In genomic region chr17:1703063-1703462, GRCh38 we compare ENCODE assay signal across 18 cellular contexts. TPM values are rescaled to one million over a fixed set of nuclear protein-coding genes. Genes with fewer than 3 reads are reported as not detected.
DNase-seq lines count a peak whose midpoint lies in the region; ATAC-seq, FAIRE-seq and TF ChIP-seq lines count a peak whose summit lies in the region.
"Had no signal": no experiment of that assay in that cellular context is flagged by ENCODE, and none has a peak within 500 bp of the region (broad histone marks: within the 10 kb centered on the region; RNA-seq: fewer than 3 reads in every experiment).

No MANE protein-coding gene starts in this region.

- CTCF ChIA-PET in HEK293 (lab: Yijun Ruan, JAX): no interaction called here
- CTCF ChIA-PET in H1 (lab: Charles Lee; ENCODE audit: partially characterized antibody): interaction anchor here (0.5 to 1.2 kb wide), 2 partner anchors 180 to 270 kb away, joined by 3 read pairs; no protein-coding TSS in a partner anchor

- H3K18ac ChIP-seq in H1 (ENCODE audit: extremely low read depth, low read length): no peak overlapping the region

- no peaks in the 10 kb centered on the region for H3K9me3 Mint-ChIP-seq in endodermal cell
- H3K9me3 Mint-ChIP-seq: CD8-positive, alpha-beta memory T cell had no signal

- no peak overlapping the region for H2BK120ac ChIP-seq in H1 (replicated peaks; ENCODE audit: low read depth, low read length)

- peaks cover 7% of the 10 kb centered on the region for H3K27me3 Mint-ChIP-seq in endodermal cell (ENCODE audit: insufficient read depth)

- H3K4me3 Mint-ChIP-seq in endodermal cell: no peak overlapping the region
- H3K4me3 Mint-ChIP-seq: CD8-positive, alpha-beta memory T cell had no signal

- no peaks in the 10 kb centered on the region for H3K79me2 ChIP-seq in H1 (ENCODE audit: control insufficient read depth in 1 of 2, insufficient read depth in 2 of 2, low read length in 2 of 2)

- no peaks in the 10 kb centered on the region for H4K20me1 ChIP-seq in H1 (replicated peaks in 1 of 2; ENCODE audit: control insufficient read depth in 1 of 2, insufficient read depth in 2 of 2, low read length in 2 of 2)

- no peak overlapping the region for H3K23ac ChIP-seq in H1 (ENCODE audit: insufficient read length)

- no peak for TF ChIP-seq EP300 in H1 (IDR thresholded peaks at IDR 0.05; ENCODE audit: borderline replicate concordance in 1 of 2, low read depth in 2 of 2, low read length in 2 of 2)

- H2BK12ac ChIP-seq in H1 (ENCODE audit: low read depth, low read length): no peak overlapping the region

- H3K27ac ChIP-seq in HEK293 (ENCODE audit: extremely low read depth, low read depth, low read length) (no peak overlapping the region), RWPE2 (ENCODE audit: poor library complexity, severe bottlenecking) (no peak overlapping the region), H1 (ENCODE audit: low read depth, low read length) (no peak overlapping the region), upper lobe of right lung (no peak overlapping the region), endodermal cell (ENCODE audit: low read depth, low read length) (no peak overlapping the region)

- no peak overlapping the region for H2BK5ac ChIP-seq in H1 (ENCODE audit: low read depth, low read length)

- H3K4me3 ChIP-seq in HEK293 (ENCODE audit: low read depth, low read length) (no peak overlapping the region), RWPE2 (ENCODE audit: severe bottlenecking) (no peak overlapping the region), H1 (ENCODE audit: extremely low read depth in 1 of 4, insufficient read depth in 2 of 4, low read depth in 3 of 4, low read length in 4 of 4) (no peak overlapping the region), upper lobe of right lung (no peak overlapping the region), endodermal cell (ENCODE audit: low read length) (no peak overlapping the region)
- H3K4me3 ChIP-seq: HAP-1, K562 had no signal

- H3K4ac ChIP-seq in H1 (replicated peaks; ENCODE audit: insufficient read length, low read depth, low read length): no peak overlapping the region

- H3K36me3 Mint-ChIP-seq in endodermal cell (ENCODE audit: low read depth): no peaks in the 10 kb centered on the region

- POLR2A ChIA-PET in HEK293 (lab: Yijun Ruan, JAX): no interaction called here
- POLR2A ChIA-PET in H1 (lab: Charles Lee; ENCODE audit: partially characterized antibody): interaction anchor here (0.6 to 1.0 kb wide), 3 partner anchors 12 to 288 kb away, joined by 3 read pairs; no protein-coding TSS in a partner anchor

- no peak overlapping the region for H4K8ac ChIP-seq in H1 (ENCODE audit: extremely low read depth, insufficient read depth, low read length)

- TF ChIP-seq RAD21 in H1 (IDR thresholded peaks at IDR 0.05 in 1 of 2, conservative IDR thresholded peaks at IDR 0.05 in 1 of 2; ENCODE audit: low read depth in 2 of 2, low read length in 2 of 2): no peak

- H3K27ac Mint-ChIP-seq in endodermal cell: no peak overlapping the region

- FAIRE-seq in H1 (lab: Jason Lieb, UNC): no peak
- FAIRE-seq: K562 had no signal

- no peaks in the 10 kb centered on the region for H3K27me3 ChIP-seq in RWPE2 (ENCODE audit: insufficient read depth, poor library complexity, severe bottlenecking)
- H3K27me3 ChIP-seq in H1 (replicated peaks in 1 of 4; ENCODE audit: control insufficient read depth in 3 of 4, extremely low read depth in 1 of 4, insufficient read depth in 3 of 4, low read length in 3 of 4): no peaks in the 10 kb centered on the region
- H3K27me3 ChIP-seq in upper lobe of right lung: no peaks in the 10 kb centered on the region
- no peaks in the 10 kb centered on the region for H3K27me3 ChIP-seq in endodermal cell (ENCODE audit: control insufficient read depth, insufficient read depth, low read length, poor library complexity, severe bottlenecking)

- H2BK20ac ChIP-seq in H1 (ENCODE audit: low read length): 0 out of 2 replicates have a peak overlapping the region, but pooled peaks have one; percentile 61

- H4K5ac ChIP-seq in H1 (ENCODE audit: insufficient read length, low read depth, low read length): no peak overlapping the region

- no peak overlapping the region for H3K4me2 ChIP-seq in H1 (ENCODE audit: insufficient read depth in 1 of 2, low read depth in 2 of 2, low read length in 2 of 2)

- TF ChIP-seq POLR2A in H1 (IDR thresholded peaks at IDR 0.05; ENCODE audit: control extremely low read depth in 1 of 2, low read depth in 2 of 2, low read length in 2 of 2): no peak

- H3K14ac ChIP-seq in H1 (ENCODE audit: insufficient read length): no peak overlapping the region

- H3K9me3 ChIP-seq in HEK293 (ENCODE audit: control insufficient read depth, insufficient read depth, low read depth, low read length) (no peaks in the 10 kb centered on the region), RWPE2 (ENCODE audit: severe bottlenecking) (no peaks in the 10 kb centered on the region), H1 (ENCODE audit: insufficient read depth in 2 of 2, low read depth in 1 of 2, low read length in 1 of 2) (no peaks in the 10 kb centered on the region), upper lobe of right lung (no peaks in the 10 kb centered on the region), endodermal cell (ENCODE audit: control insufficient read depth, low read length) (no peaks in the 10 kb centered on the region)
- H3K9me3 ChIP-seq: HAP-1 had no signal

- H3K4me1 Mint-ChIP-seq in endodermal cell: no peaks in the 10 kb centered on the region

- H3K4me1 ChIP-seq in HEK293 (ENCODE audit: control insufficient read depth, insufficient read depth, low read length): no peaks in the 10 kb centered on the region
- H3K4me1 ChIP-seq in RWPE2 (ENCODE audit: insufficient read depth, poor library complexity, severe bottlenecking): no peaks in the 10 kb centered on the region
- no peaks in the 10 kb centered on the region for H3K4me1 ChIP-seq in H1 (replicated peaks in 1 of 4; ENCODE audit: control insufficient read depth in 3 of 4, insufficient read depth in 4 of 4, low read length in 3 of 4)
- no peaks in the 10 kb centered on the region for H3K4me1 ChIP-seq in upper lobe of right lung
- no peaks in the 10 kb centered on the region for H3K4me1 ChIP-seq in endodermal cell (ENCODE audit: control insufficient read depth, insufficient read depth, low read length)
- H3K4me1 ChIP-seq: HAP-1 had no signal

- whole genome bisulfite sequencing in H1 (ENCODE audit: extremely low coverage in 1 of 2, insufficient coverage in 1 of 2, insufficient read length in 1 of 2, insufficient replicate concordance in 2 of 2, low coverage in 1 of 2, low lambda C conversion rate in 2 of 2, missing lambda C conversion rate in 1 of 2), 2 experiments: 81% methylated on average over 3 of the region's 4 CpGs; no CpG with 5 or more reads in 1 of the 2 experiments
- 76 to 77% methylated on average over 3 of the region's 4 CpGs for WGBS in endodermal cell (ENCODE audit: insufficient coverage in 1 of 2, insufficient read length in 1 of 2), 2 experiments

- no peak overlapping the region for H2AK5ac ChIP-seq in H1 (ENCODE audit: low read depth, low read length)

- ATAC-seq in RWPE2 (ENCODE audit: low read depth): peak; percentile 50; the same call in 1 of the 3 replicates
- no peak for ATAC-seq in GM18868 (IDR thresholded peaks at IDR 0.05; ENCODE audit: unreplicated experiment)
- no peak for ATAC-seq in upper lobe of right lung
- ATAC-seq: K562 had no signal

- H3K36me3 ChIP-seq in HEK293 (ENCODE audit: control insufficient read depth in 2 of 2, insufficient read depth in 1 of 2, low read length in 2 of 2) (no peaks in the 10 kb centered on the region), RWPE2 (ENCODE audit: low read depth) (no peaks in the 10 kb centered on the region), H1 (ENCODE audit: control insufficient read depth in 2 of 4, insufficient read depth in 4 of 4, low read length in 3 of 4) (no peaks in the 10 kb centered on the region), upper lobe of right lung (peaks cover 13% of the 10 kb centered on the region), endodermal cell (ENCODE audit: control insufficient read depth, insufficient read depth, low read length) (no peaks in the 10 kb centered on the region)
- H3K36me3 ChIP-seq: HAP-1 had no signal

- H2AFZ ChIP-seq in H1 (ENCODE audit: low read length): no peak overlapping the region

- H3K79me1 ChIP-seq in H1 (ENCODE audit: low read depth, low read length): no peaks in the 10 kb centered on the region

- intact Hi-C loops in upper lobe of right lung (cut with DNase I): no loop called here

- H2BK15ac ChIP-seq in H1 (ENCODE audit: low read length): no peak overlapping the region

- H3K9ac ChIP-seq in H1 (replicated peaks in 1 of 4; ENCODE audit: extremely low read depth in 1 of 4, low read depth in 3 of 4, low read length in 3 of 4) (no peak overlapping the region), endodermal cell (ENCODE audit: extremely low read depth, low read length, poor library complexity, severe bottlenecking) (no peak overlapping the region)

- H4K91ac ChIP-seq in H1 (replicated peaks; ENCODE audit: insufficient read length, low read length): no peak overlapping the region

- no peak for DNase-seq in RWPE2 (ENCODE audit: low spot score)
- no peak for DNase-seq in H1 (ENCODE audit: low read depth in 1 of 2, low spot score in 2 of 2)
- DNase-seq in NCI-H2029 treated with DMSO at 0.1 percent for 48 hours (lab: John Stamatoyannopoulos, UW): no peak
- DNase-seq in upper lobe of right lung: no peak
- DNase-seq in endodermal cell: no peak
- DNase-seq: ACHN; C1 segment of cervical spinal cord; CD8-positive, alpha-beta memory T cell; DMS53; NCI-H1105; NCI-H510A; NCI-H774; SIG-M5 had no signal

- no peaks in the 10 kb centered on the region for H3K23me2 ChIP-seq in H1 (ENCODE audit: low read depth, low read length)

- TF ChIP-seq CTCF in HEK293 (tag by site-specific recombination; IDR thresholded peaks at IDR 0.05) (no peak), RWPE2 (IDR thresholded peaks at IDR 0.05; ENCODE audit: poor library complexity, severe bottlenecking) (no peak), H1 (IDR thresholded peaks at IDR 0.05; ENCODE audit: control extremely low read depth in 1 of 3, insufficient read depth in 1 of 3, low read depth in 1 of 3, low read length in 3 of 3) (no peak), upper lobe of right lung (IDR thresholded peaks at IDR 0.05) (no peak), endodermal cell (conservative IDR thresholded peaks at IDR 0.05) (no peak)

- H3K56ac ChIP-seq in H1 (replicated peaks; ENCODE audit: insufficient read length, low read depth, low read length): no peak overlapping the region

RNA-seq across cellular contexts. Expression of gene TLCD2, which starts 7.1 kb away (rescaled TPM):
- 1.3 and 1.4 TPM in 2 replicates for total RNA-seq in H1 (2021; fragmentation: NEBNext Ultra II Directional; extraction: Animal tissue kit (Norgen Biotek cat#: 25700))
- 0.47 and 0.69 TPM in 2 replicates for polyA plus RNA-seq in H1 (2011; rRNA removed)
- polyA plus RNA-seq in H1 (2011; cell fraction: cytosol; rRNA removed): 0.83 TPM
- 2.2 TPM for polyA plus RNA-seq in H1 (2011; cell fraction: nucleus; rRNA removed)
- polyA plus RNA-seq in H1 (2012, experiment 1 of 2): 1.4 to 1.9 TPM (median 1.5 TPM) in 4 replicates
- 0.58 TPM for polyA plus RNA-seq in H1 (2012, experiment 2 of 2)
- 1.9 TPM for polyA plus RNA-seq in H1 (2013, experiment 1 of 2)
- 1.6 TPM for polyA plus RNA-seq in H1 (2013, experiment 2 of 2)
- polyA minus RNA-seq in H1 (2011; rRNA and poly(A)+ RNA removed): 0.85 and 1.0 TPM in 2 replicates
- 0.66 TPM for polyA minus RNA-seq in H1 (2011; cell fraction: cytosol; rRNA and poly(A)+ RNA removed)
- 2.1 TPM for polyA minus RNA-seq in H1 (2011; cell fraction: nucleus; rRNA and poly(A)+ RNA removed)
- total RNA-seq in upper lobe of right lung (12.7 TPM), endodermal cell (1 to 10 TPM in 1 of 2 donors, under 1 TPM in 1; 0.84 to 1.8 TPM)
- polyA plus RNA-seq in endodermal cell (2013, experiment 1 of 2): 0.93 TPM
- 0.99 TPM for polyA plus RNA-seq in endodermal cell (2013, experiment 2 of 2)
- total RNA-seq: OCI-LY7 had no signal

RNA-seq across cellular contexts. Expression of gene PRPF8, which starts 18.4 kb away (rescaled TPM):
- 328 and 329 TPM in 2 replicates for total RNA-seq in H1 (2021; fragmentation: NEBNext Ultra II Directional; extraction: Animal tissue kit (Norgen Biotek cat#: 25700))
- 271 and 337 TPM in 2 replicates for polyA plus RNA-seq in H1 (2011; rRNA removed)
- polyA plus RNA-seq in H1 (2011; cell fraction: cytosol; rRNA removed): 171 TPM
- 475 TPM for polyA plus RNA-seq in H1 (2011; cell fraction: nucleus; rRNA removed)
- polyA plus RNA-seq in H1 (2012, experiment 1 of 2): 269 to 356 TPM (median 294 TPM) in 4 replicates
- polyA plus RNA-seq in H1 (2012, experiment 2 of 2): 746 TPM
- 148 TPM for polyA plus RNA-seq in H1 (2013, experiment 1 of 2)
- 123 TPM for polyA plus RNA-seq in H1 (2013, experiment 2 of 2)
- polyA minus RNA-seq in H1 (2011; rRNA and poly(A)+ RNA removed): 610 and 698 TPM in 2 replicates
- 338 TPM for polyA minus RNA-seq in H1 (2011; cell fraction: cytosol; rRNA and poly(A)+ RNA removed)
- polyA minus RNA-seq in H1 (2011; cell fraction: nucleus; rRNA and poly(A)+ RNA removed): 277 TPM
- total RNA-seq in upper lobe of right lung: 263 TPM
- total RNA-seq in endodermal cell: 100 to 1,000 TPM; 298 to 375 TPM
- polyA plus RNA-seq in endodermal cell (2013, experiment 1 of 2): 230 TPM
- polyA plus RNA-seq in endodermal cell (2013, experiment 2 of 2): 223 TPM

RNA-seq across cellular contexts. Expression of gene WDR81, which starts 21.4 kb away (rescaled TPM):
- total RNA-seq in H1 (2021; fragmentation: NEBNext Ultra II Directional; extraction: Animal tissue kit (Norgen Biotek cat#: 25700)): 12.3 and 13.1 TPM in 2 replicates
- polyA plus RNA-seq in H1 (2011; rRNA removed): 9.1 and 12.9 TPM in 2 replicates
- polyA plus RNA-seq in H1 (2011; cell fraction: cytosol; rRNA removed): 8.0 TPM
- polyA plus RNA-seq in H1 (2011; cell fraction: nucleus; rRNA removed): 30.5 TPM
- 7.4 to 14.0 TPM (median 13.7 TPM) in 4 replicates for polyA plus RNA-seq in H1 (2012, experiment 1 of 2)
- polyA plus RNA-seq in H1 (2012, experiment 2 of 2): 10.3 TPM
- polyA plus RNA-seq in H1 (2013, experiment 1 of 2): 6.6 TPM
- polyA plus RNA-seq in H1 (2013, experiment 2 of 2): 5.4 TPM
- polyA minus RNA-seq in H1 (2011; rRNA and poly(A)+ RNA removed): 7.8 and 8.5 TPM in 2 replicates
- polyA minus RNA-seq in H1 (2011; cell fraction: cytosol; rRNA and poly(A)+ RNA removed): 10.5 TPM
- 13.8 TPM for polyA minus RNA-seq in H1 (2011; cell fraction: nucleus; rRNA and poly(A)+ RNA removed)
- total RNA-seq in upper lobe of right lung (43.9 TPM), endodermal cell (10 to 100 TPM; 13.4 to 17.9 TPM)
- polyA plus RNA-seq in endodermal cell (2013, experiment 1 of 2): 8.0 TPM
- 6.0 TPM for polyA plus RNA-seq in endodermal cell (2013, experiment 2 of 2)

RNA-seq across cellular contexts. Expression of gene SERPINF2, which starts 39.6 kb away (rescaled TPM):
- 1.6 and 1.8 TPM in 2 replicates for total RNA-seq in H1 (2021; fragmentation: NEBNext Ultra II Directional; extraction: Animal tissue kit (Norgen Biotek cat#: 25700))
- polyA plus RNA-seq in H1 (2011; rRNA removed): 3.2 and 5.5 TPM in 2 replicates
- 3.3 TPM for polyA plus RNA-seq in H1 (2011; cell fraction: cytosol; rRNA removed)
- 2.3 TPM for polyA plus RNA-seq in H1 (2011; cell fraction: nucleus; rRNA removed)
- 1.1 to 2.2 TPM (median 1.7 TPM) in 4 replicates for polyA plus RNA-seq in H1 (2012, experiment 1 of 2)
- 1.3 TPM for polyA plus RNA-seq in H1 (2012, experiment 2 of 2)
- polyA plus RNA-seq in H1 (2013, experiment 1 of 2): 0.81 TPM
- polyA plus RNA-seq in H1 (2013, experiment 2 of 2): 0.81 TPM
- polyA minus RNA-seq in H1 (2011; rRNA and poly(A)+ RNA removed): 0.73 and 0.82 TPM in 2 replicates
- polyA minus RNA-seq in H1 (2011; cell fraction: cytosol; rRNA and poly(A)+ RNA removed): 1.8 TPM
- 0.60 TPM for polyA minus RNA-seq in H1 (2011; cell fraction: nucleus; rRNA and poly(A)+ RNA removed)
- 21.6 TPM for total RNA-seq in upper lobe of right lung
- 1 to 10 TPM in 1 of 2 donors, under 1 TPM in 1; 0.86 to 1.8 TPM for total RNA-seq in endodermal cell
- polyA plus RNA-seq in endodermal cell (2013, experiment 1 of 2): 0.50 TPM
- polyA plus RNA-seq in endodermal cell (2013, experiment 2 of 2): 0.41 TPM
- polyA plus RNA-seq: CD8-positive, alpha-beta memory T cell; K562 had no signal

RNA-seq across cellular contexts. Expression of gene RILP, which starts 53.4 kb away (rescaled TPM):
- 6.0 and 7.2 TPM in 2 replicates for total RNA-seq in H1 (2021; fragmentation: NEBNext Ultra II Directional; extraction: Animal tissue kit (Norgen Biotek cat#: 25700))
- 6.8 and 10.3 TPM in 2 replicates for polyA plus RNA-seq in H1 (2011; rRNA removed)
- polyA plus RNA-seq in H1 (2011; cell fraction: cytosol; rRNA removed): 8.8 TPM
- 8.7 TPM for polyA plus RNA-seq in H1 (2011; cell fraction: nucleus; rRNA removed)
- 5.5 to 9.1 TPM (median 7.5 TPM) in 4 replicates for polyA plus RNA-seq in H1 (2012, experiment 1 of 2)
- 5.8 TPM for polyA plus RNA-seq in H1 (2012, experiment 2 of 2)
- polyA plus RNA-seq in H1 (2013, experiment 1 of 2): 13.2 TPM
- polyA plus RNA-seq in H1 (2013, experiment 2 of 2): 13.9 TPM
- polyA minus RNA-seq in H1 (2011; rRNA and poly(A)+ RNA removed): 2.0 and 3.0 TPM in 2 replicates
- 3.5 TPM for polyA minus RNA-seq in H1 (2011; cell fraction: cytosol; rRNA and poly(A)+ RNA removed)
- polyA minus RNA-seq in H1 (2011; cell fraction: nucleus; rRNA and poly(A)+ RNA removed): 3.0 TPM
- total RNA-seq in upper lobe of right lung: 39.5 TPM
- 1 to 10 TPM; 1.1 to 3.1 TPM for total RNA-seq in endodermal cell
- polyA plus RNA-seq in endodermal cell (2013, experiment 1 of 2): 3.6 TPM
- polyA plus RNA-seq in endodermal cell (2013, experiment 2 of 2): 2.6 TPM
